ENCODE assay signal across 12 cellular contexts in genomic region chr2:29117636-29118303, GRCh38. TPM values are rescaled to one million over a fixed set of nuclear protein-coding genes. Genes with fewer than 3 reads are reported as not detected.
A peak's percentile ranks its signal among the peaks of the same experiment; 100 is the strongest.
DNase-seq lines count a peak whose midpoint lies in the region; ATAC-seq, FAIRE-seq and TF ChIP-seq lines count a peak whose summit lies in the region.
"Had no signal": no experiment of that assay in that cellular context is flagged by ENCODE, and none has a peak within 500 bp of the region (broad histone marks: within the 10 kb centered on the region; RNA-seq: fewer than 3 reads in every experiment).

No MANE protein-coding gene starts in this region.

- H3K9me3 Mint-ChIP-seq in activated naive CD4-positive, alpha-beta T cell treated with anti-CD3 and anti-CD28 coated beads, Interleukin-2, amount 50 U/mL, for 24 hours, result no peaks in the 10 kb centered on the region
- no peaks in the 10 kb centered on the region for H3K9me3 Mint-ChIP-seq in activated naive CD8-positive, alpha-beta T cell treated with anti-CD3 and anti-CD28 coated beads, Interleukin-2, amount 10 ng/mL, durations not matched to agents 7 days and 5 days
- no peaks in the 10 kb centered on the region for H3K9me3 Mint-ChIP-seq in type B pancreatic cell

- TF ChIP-seq CTCF in type B pancreatic cell (conservative IDR thresholded peaks at IDR 0.05), result no peak
- no peak for TF ChIP-seq CTCF in GM13977 (IDR thresholded peaks at IDR 0.05; ENCODE audit: extremely low read depth, insufficient read depth, missing control alignments)

- in situ Hi-C loops in GM13977 (cut with MboI; ENCODE audit: low pct_unique_long_range_greater_than_20kb, low sequenced_read_pairs, unreplicated experiment), result no loop called here

- H3K4me1 Mint-ChIP-seq in activated naive CD4-positive, alpha-beta T cell treated with anti-CD3 and anti-CD28 coated beads, Interleukin-2, amount 50 U/mL, for 24 hours, result peaks cover 61% of the 10 kb centered on the region
- H3K4me1 Mint-ChIP-seq in activated naive CD8-positive, alpha-beta T cell treated with anti-CD3 and anti-CD28 coated beads, Interleukin-2, amount 10 ng/mL, durations not matched to agents 7 days and 5 days, result peaks cover 25% of the 10 kb centered on the region
- peaks cover 25% of the 10 kb centered on the region for H3K4me1 Mint-ChIP-seq in type B pancreatic cell (ENCODE audit: unreplicated experiment)

- no peak for ATAC-seq in activated naive CD8-positive, alpha-beta T cell treated with anti-CD3 and anti-CD28 coated beads, Interleukin-2, amount 10 ng/mL, durations not matched to agents 7 days and 5 days (ENCODE audit: low read depth)

- FAIRE-seq in islet of Langerhans (lab: Jason Lieb, UNC), result peak; percentile 73

- no peaks in the 10 kb centered on the region for H3K27me3 Mint-ChIP-seq in activated naive CD4-positive, alpha-beta T cell treated with anti-CD3 and anti-CD28 coated beads, Interleukin-2, amount 50 U/mL, for 24 hours
- H3K27me3 Mint-ChIP-seq in activated naive CD8-positive, alpha-beta T cell treated with anti-CD3 and anti-CD28 coated beads, Interleukin-2, amount 10 ng/mL, durations not matched to agents 7 days and 5 days, result peaks cover 11% of the 10 kb centered on the region
- peaks cover 13% of the 10 kb centered on the region for H3K27me3 Mint-ChIP-seq in type B pancreatic cell

- peak overlapping the region; percentile 89 for H3K4me3 Mint-ChIP-seq in activated naive CD4-positive, alpha-beta T cell treated with anti-CD3 and anti-CD28 coated beads, Interleukin-2, amount 50 U/mL, for 24 hours
- no peak overlapping the region for H3K4me3 Mint-ChIP-seq in activated naive CD8-positive, alpha-beta T cell treated with anti-CD3 and anti-CD28 coated beads, Interleukin-2, amount 10 ng/mL, durations not matched to agents 7 days and 5 days
- peak overlapping the region; percentile 75 for H3K4me3 Mint-ChIP-seq in type B pancreatic cell

- POLR2A ChIA-PET in activated naive CD8-positive, alpha-beta T cell treated with anti-CD3 and anti-CD28 coated beads, Interleukin-2, amount 10 ng/mL, durations not matched to agents 7 days and 5 days (lab: Charles Lee), result interaction anchor here (2.1 to 3.1 kb wide), 3 partner anchors 102 to 108 kb away, joined by 8 to 18 read pairs (median 18); no protein-coding TSS in a partner anchor

- no peak overlapping the region for H3K27ac Mint-ChIP-seq in activated naive CD4-positive, alpha-beta T cell treated with anti-CD3 and anti-CD28 coated beads, Interleukin-2, amount 50 U/mL, for 24 hours
- H3K27ac Mint-ChIP-seq in activated naive CD8-positive, alpha-beta T cell treated with anti-CD3 and anti-CD28 coated beads, Interleukin-2, amount 10 ng/mL, durations not matched to agents 7 days and 5 days, result peak overlapping the region; percentile 54
- H3K27ac Mint-ChIP-seq in type B pancreatic cell, result peak overlapping the region; percentile 84

- DNase-seq in activated naive CD4-positive, alpha-beta T cell treated with Interleukin-2 at 50 U/mL for 16 hours, result no peak
- DNase-seq in activated naive CD8-positive, alpha-beta T cell treated with anti-CD3 and anti-CD28 coated beads, Interleukin-2, amount 10 ng/mL, durations not matched to agents 7 days and 5 days, result no peak
- no peak for DNase-seq in type B pancreatic cell (ENCODE audit: extremely low spot score, unreplicated experiment)
- no peak for DNase-seq in GM13977 (ENCODE audit: low spot score)
- DNase-seq in GM19240 (ENCODE audit: insufficient read length, low spot score), result no peak
- no peak for DNase-seq in HK-2 (ENCODE audit: unreplicated experiment)
- DNase-seq: COR-L47, left ventricle myocardium inferior, SHP77 had no signal

- peaks cover 11% of the 10 kb centered on the region for H3K36me3 Mint-ChIP-seq in activated naive CD4-positive, alpha-beta T cell treated with anti-CD3 and anti-CD28 coated beads, Interleukin-2, amount 50 U/mL, for 24 hours
- peaks cover 26% of the 10 kb centered on the region for H3K36me3 Mint-ChIP-seq in activated naive CD8-positive, alpha-beta T cell treated with anti-CD3 and anti-CD28 coated beads, Interleukin-2, amount 10 ng/mL, durations not matched to agents 7 days and 5 days
- H3K36me3 Mint-ChIP-seq in type B pancreatic cell, result peaks cover 7% of the 10 kb centered on the region

RNA-seq across cellular contexts. Expression of gene CLIP4, which starts 2.6 kb away (rescaled TPM):
- total RNA-seq in activated naive CD8-positive, alpha-beta T cell treated with anti-CD3 and anti-CD28 coated beads, Interleukin-2, amount 10 ng/mL, durations not matched to agents 7 days and 5 days, result 10 to 100 TPM; 36.2 to 42.6 TPM
- total RNA-seq in type B pancreatic cell (ENCODE audit: low replicate concordance), result 12.1 and 14.7 TPM in 2 replicates

RNA-seq across cellular contexts. Expression of gene PCARE, which starts 43.4 kb away (rescaled TPM):
- not detected for total RNA-seq in activated naive CD8-positive, alpha-beta T cell treated with anti-CD3 and anti-CD28 coated beads, Interleukin-2, amount 10 ng/mL, durations not matched to agents 7 days and 5 days
- total RNA-seq in type B pancreatic cell (ENCODE audit: low replicate concordance), result not detected in 2 replicates
- total RNA-seq: aorta had no signal
